28 cellular contexts compared by ENCODE assay signal in the genomic region with DNA sequence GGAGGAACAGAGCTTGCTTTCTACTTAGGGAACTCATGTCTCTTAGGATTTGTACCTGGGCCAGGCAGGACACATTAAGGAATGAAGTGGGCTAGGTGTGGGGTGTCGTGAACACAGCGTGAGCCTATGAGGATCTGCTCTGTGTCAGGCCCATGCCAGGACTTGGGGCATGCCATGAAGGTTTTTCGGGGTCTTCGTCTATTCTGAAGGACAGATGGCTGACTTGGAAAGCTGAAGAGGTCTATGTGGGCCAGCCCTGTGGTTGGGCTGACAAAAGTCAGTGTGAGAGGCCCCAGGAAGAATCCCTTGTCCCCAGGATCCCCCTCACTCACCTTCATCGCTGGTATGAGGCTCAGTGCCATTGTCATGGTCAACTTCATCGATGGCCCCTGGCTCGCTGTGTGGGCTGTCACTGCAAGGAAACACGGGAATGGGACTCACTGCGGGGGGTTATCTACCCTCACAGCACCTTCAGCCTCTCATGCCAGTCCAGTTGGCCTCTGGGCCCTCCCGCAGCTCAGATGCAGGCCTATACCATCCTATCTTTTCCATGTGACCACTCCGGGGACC.
"Had no signal": no experiment of that assay in that cellular context is flagged by ENCODE, and none has a peak within 500 bp of the region (broad histone marks: within the 10 kb centered on the region; RNA-seq: fewer than 3 reads in every experiment).

No MANE protein-coding gene starts in this region.

- H3K4me3 ChIP-seq: adrenal gland, body of pancreas, coronary artery, dorsolateral prefrontal cortex had no signal

- H3K9me3 ChIP-seq: adrenal gland, body of pancreas had no signal

- H3K36me3 Mint-ChIP-seq: activated naive CD8-positive, alpha-beta T cell treated with anti-CD3 and anti-CD28 coated beads for 36 hours had no signal

- H3K4me1 Mint-ChIP-seq: central memory CD8-positive, alpha-beta T cell; endodermal cell had no signal

- DNase-seq: activated CD4-positive, alpha-beta memory T cell treated with anti-CD3 and anti-CD28 coated beads, Interleukin-2, amount 10 ng/mL, durations not matched to agents 7 days and 5 days; activated CD4-positive, alpha-beta T cell treated with anti-CD3 and anti-CD28 coated beads for 1 hour; activated CD4-positive, alpha-beta T cell treated with anti-CD3 and anti-CD28 coated beads for 4 hours; activated CD4-positive, alpha-beta T cell treated with anti-CD3 and anti-CD28 coated beads, Interleukin-2, amount 10 ng/mL, durations not matched to agents 7 days and 5 days; activated CD4-positive, alpha-beta T cell treated with anti-CD3 and anti-CD28 coated beads, Interleukin-2, amount 50 U/mL, for 4 hours; activated CD8-positive, alpha-beta memory T cell treated with anti-CD3 and anti-CD28 coated beads, Interleukin-2, amount 50 U/mL, for 48 hours; activated gamma-delta T cell; activated naive CD4-positive, alpha-beta T cell; activated naive CD4-positive, alpha-beta T cell treated with anti-CD3 and anti-CD28 coated beads, Interleukin-2, amount 50 U/mL, for 16 hours; activated naive CD8-positive, alpha-beta T cell treated with anti-CD3 and anti-CD28 coated beads for 36 hours; activated naive CD8-positive, alpha-beta T cell treated with anti-CD3 and anti-CD28 coated beads, Interleukin-2, amount 50 U/mL, for 24 hours; activated T-cell treated with anti-CD3 and anti-CD28 coated beads for 4 hours; activated T-cell treated with anti-CD3 and anti-CD28 coated beads, Interleukin-2, amount 50 U/mL, for 24 hours; activated T-cell treated with anti-CD3 and anti-CD28 coated beads, Interleukin-2, amount 50 U/mL, for 72 hours; adrenal gland; amygdala; aorta; body of pancreas; dorsolateral prefrontal cortex; effector memory CD4-positive, alpha-beta T cell; endodermal cell; foreskin fibroblast; head of caudate nucleus; T-helper 2 cell had no signal

- H3K27ac Mint-ChIP-seq: activated CD4-positive, alpha-beta memory T cell treated with anti-CD3 and anti-CD28 coated beads, Interleukin-2, amount 10 ng/mL, durations not matched to agents 7 days and 5 days; activated CD4-positive, alpha-beta T cell treated with anti-CD3 and anti-CD28 coated beads, Interleukin-2, amount 10 ng/mL, durations not matched to agents 7 days and 5 days; activated naive CD8-positive, alpha-beta T cell treated with anti-CD3 and anti-CD28 coated beads for 36 hours; activated naive CD8-positive, alpha-beta T cell treated with anti-CD3 and anti-CD28 coated beads, Interleukin-2, amount 50 U/mL, for 24 hours; activated T-cell treated with anti-CD3 and anti-CD28 coated beads, Interleukin-2, amount 50 U/mL, for 24 hours; activated T-cell treated with anti-CD3 and anti-CD28 coated beads, Interleukin-2, amount 50 U/mL, for 72 hours; dendritic cell treated with granulocyte-macrophage colony-stimulating factor and Interleukin-4, amounts not matched to agents 40 ng/mL and 50 ng/mL, for 4 days; endodermal cell had no signal

- H3K27me3 Mint-ChIP-seq: activated CD4-positive, alpha-beta T cell treated with anti-CD3 and anti-CD28 coated beads, Interleukin-2, amount 10 ng/mL, durations not matched to agents 7 days and 5 days; activated naive CD8-positive, alpha-beta T cell treated with anti-CD3 and anti-CD28 coated beads for 36 hours; activated naive CD8-positive, alpha-beta T cell treated with anti-CD3 and anti-CD28 coated beads, Interleukin-2, amount 50 U/mL, for 24 hours; activated T-cell treated with anti-CD3 and anti-CD28 coated beads, Interleukin-2, amount 50 U/mL, for 24 hours; central memory CD8-positive, alpha-beta T cell; dendritic cell treated with granulocyte-macrophage colony-stimulating factor and Interleukin-4, amounts not matched to agents 40 ng/mL and 50 ng/mL, for 4 days had no signal

- H3K4me1 ChIP-seq: adrenal gland, body of pancreas had no signal

- H3K9me3 Mint-ChIP-seq: activated CD4-positive, alpha-beta memory T cell treated with anti-CD3 and anti-CD28 coated beads, Interleukin-2, amount 10 ng/mL, durations not matched to agents 7 days and 5 days; activated CD4-positive, alpha-beta T cell treated with anti-CD3 and anti-CD28 coated beads, Interleukin-2, amount 10 ng/mL, durations not matched to agents 7 days and 5 days; activated naive CD8-positive, alpha-beta T cell treated with anti-CD3 and anti-CD28 coated beads for 36 hours; activated naive CD8-positive, alpha-beta T cell treated with anti-CD3 and anti-CD28 coated beads, Interleukin-2, amount 50 U/mL, for 24 hours; activated T-cell treated with anti-CD3 and anti-CD28 coated beads, Interleukin-2, amount 50 U/mL, for 24 hours; activated T-cell treated with anti-CD3 and anti-CD28 coated beads, Interleukin-2, amount 50 U/mL, for 72 hours; central memory CD8-positive, alpha-beta T cell; dendritic cell treated with granulocyte-macrophage colony-stimulating factor and Interleukin-4, amounts not matched to agents 40 ng/mL and 50 ng/mL, for 4 days; endodermal cell had no signal

- H3K27ac ChIP-seq: adrenal gland, body of pancreas, coronary artery had no signal

- H3K27me3 ChIP-seq: adrenal gland, body of pancreas, dorsolateral prefrontal cortex had no signal

- ATAC-seq: activated naive CD8-positive, alpha-beta T cell treated with anti-CD3 and anti-CD28 coated beads, Interleukin-2, amount 50 U/mL, for 24 hours; activated T-cell treated with anti-CD3 and anti-CD28 coated beads, Interleukin-2, amount 50 U/mL, for 72 hours; body of pancreas; esophagus mucosa had no signal

- H3K4me3 Mint-ChIP-seq: activated CD4-positive, alpha-beta memory T cell treated with anti-CD3 and anti-CD28 coated beads, Interleukin-2, amount 10 ng/mL, durations not matched to agents 7 days and 5 days; activated CD4-positive, alpha-beta T cell treated with anti-CD3 and anti-CD28 coated beads, Interleukin-2, amount 10 ng/mL, durations not matched to agents 7 days and 5 days; activated naive CD8-positive, alpha-beta T cell treated with anti-CD3 and anti-CD28 coated beads for 36 hours; activated naive CD8-positive, alpha-beta T cell treated with anti-CD3 and anti-CD28 coated beads, Interleukin-2, amount 50 U/mL, for 24 hours; activated T-cell treated with anti-CD3 and anti-CD28 coated beads, Interleukin-2, amount 50 U/mL, for 24 hours; activated T-cell treated with anti-CD3 and anti-CD28 coated beads, Interleukin-2, amount 50 U/mL, for 72 hours; central memory CD8-positive, alpha-beta T cell; dendritic cell treated with granulocyte-macrophage colony-stimulating factor and Interleukin-4, amounts not matched to agents 40 ng/mL and 50 ng/mL, for 4 days; endodermal cell had no signal
